ENCODE assay signal across 1 cellular context in the genomic region with DNA sequence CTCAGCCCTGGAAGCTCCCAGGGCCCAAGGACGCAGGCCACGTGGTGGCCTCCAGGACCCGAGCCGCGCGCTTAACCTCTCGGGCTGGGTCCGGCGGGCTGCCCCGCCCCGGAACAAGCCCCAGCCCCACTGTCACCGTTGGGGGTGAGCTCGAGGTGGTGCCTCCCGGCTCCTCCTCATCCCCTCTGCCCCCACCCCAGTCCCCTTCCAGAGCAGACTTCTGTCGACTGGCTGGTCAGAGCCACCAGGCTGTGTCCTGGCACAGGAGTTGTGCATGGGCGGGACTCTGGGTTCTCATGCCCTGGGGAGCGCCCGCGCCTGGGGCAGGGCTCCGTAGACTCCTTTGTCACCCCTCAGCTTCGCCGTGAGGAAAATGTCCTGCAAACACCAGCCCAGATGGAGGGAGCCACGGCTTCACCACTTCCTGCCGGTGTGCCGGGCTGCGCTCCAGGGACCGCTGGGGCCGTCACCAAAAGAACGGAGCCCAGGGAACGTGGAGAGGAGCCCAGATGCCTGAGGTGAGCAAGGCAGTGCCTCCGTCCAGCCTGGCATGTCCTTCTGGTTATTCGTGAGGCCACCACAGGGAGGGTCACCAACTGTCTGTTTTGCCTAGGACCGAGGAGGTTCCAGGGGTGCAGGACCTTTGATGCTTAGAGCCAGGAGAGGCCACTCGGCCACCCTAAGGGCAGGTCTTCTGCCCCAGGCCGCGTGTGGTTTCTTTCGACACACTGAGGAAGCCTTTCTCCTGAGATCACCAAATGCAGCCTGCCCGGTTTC.
TF ChIP-seq lines count a peak whose summit lies in the region.

No MANE protein-coding gene starts in this region.

TF ChIP-seq in HepG2, 621 proteins besides CTCF, POLR2A, EP300 and RAD21 (continued from another document and continues in another):
- TF ChIP-seq ZNF619 (CRISPR knock-in tag; IDR thresholded peaks at IDR 0.05), result no peak
- TF ChIP-seq HOXA9 (CRISPR knock-in tag; IDR thresholded peaks at IDR 0.05; ENCODE audit: borderline replicate concordance), result no peak
- TF ChIP-seq HES4 (CRISPR knock-in tag; IDR thresholded peaks at IDR 0.05; ENCODE audit: borderline replicate concordance), result 0 out of 2 replicates have a peak, but pooled peaks have one; percentile 23
- no peak for TF ChIP-seq EHMT2 (IDR thresholded peaks at IDR 0.05; ENCODE audit: borderline replicate concordance, low read depth, low read length)
- TF ChIP-seq, protein P1, sequence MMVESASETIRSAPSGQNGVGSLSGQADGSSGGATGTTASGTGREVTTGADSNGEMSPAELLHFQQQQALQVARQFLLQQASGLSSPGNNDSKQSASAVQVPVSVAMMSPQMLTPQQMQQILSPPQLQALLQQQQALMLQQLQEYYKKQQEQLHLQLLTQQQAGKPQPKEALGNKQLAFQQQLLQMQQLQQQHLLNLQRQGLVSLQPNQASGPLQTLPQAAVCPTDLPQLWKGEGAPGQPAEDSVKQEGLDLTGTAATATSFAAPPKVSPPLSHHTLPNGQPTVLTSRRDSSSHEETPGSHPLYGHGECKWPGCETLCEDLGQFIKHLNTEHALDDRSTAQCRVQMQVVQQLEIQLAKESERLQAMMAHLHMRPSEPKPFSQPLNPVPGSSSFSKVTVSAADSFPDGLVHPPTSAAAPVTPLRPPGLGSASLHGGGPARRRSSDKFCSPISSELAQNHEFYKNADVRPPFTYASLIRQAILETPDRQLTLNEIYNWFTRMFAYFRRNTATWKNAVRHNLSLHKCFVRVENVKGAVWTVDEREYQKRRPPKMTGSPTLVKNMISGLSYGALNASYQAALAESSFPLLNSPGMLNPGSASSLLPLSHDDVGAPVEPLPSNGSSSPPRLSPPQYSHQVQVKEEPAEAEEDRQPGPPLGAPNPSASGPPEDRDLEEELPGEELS (CRISPR knock-in tag; IDR thresholded peaks at IDR 0.05), result no peak; the same call in 1 of the 2 replicates
- 0 out of 2 replicates have a peak, but pooled peaks have one; percentile 13 for TF ChIP-seq PPARG (CRISPR knock-in tag; conservative IDR thresholded peaks at IDR 0.05)
- TF ChIP-seq SP1 (IDR thresholded peaks at IDR 0.05), result no peak
- TF ChIP-seq SP1 (CRISPR knock-in tag; IDR thresholded peaks at IDR 0.05), result no peak
- TF ChIP-seq YY1 (IDR thresholded peaks at IDR 0.05; ENCODE audit: insufficient read depth, insufficient replicate concordance, low read depth, low read length), result no peak
- no peak for TF ChIP-seq SRSF9 (IDR thresholded peaks at IDR 0.05; ENCODE audit: borderline replicate concordance, insufficient read depth, low read depth, low read length, poor library complexity, severe bottlenecking)
- TF ChIP-seq NFE2L2 (IDR thresholded peaks at IDR 0.05; ENCODE audit: low read length), result no peak
- TF ChIP-seq MIER3 (CRISPR knock-in tag; IDR thresholded peaks at IDR 0.05; ENCODE audit: borderline replicate concordance), result no peak
- TF ChIP-seq BRCA1 (CRISPR knock-in tag; IDR thresholded peaks at IDR 0.05), result no peak
- peak; percentile 58; the same call in 1 of the 2 replicates for TF ChIP-seq ZNF263 (CRISPR knock-in tag; IDR thresholded peaks at IDR 0.05)
- TF ChIP-seq TRIM24 (CRISPR knock-in tag; IDR thresholded peaks at IDR 0.05), result no peak
- TF ChIP-seq HDAC6 (IDR thresholded peaks at IDR 0.05; ENCODE audit: low read depth, low read length), result no peak
- TF ChIP-seq SNAPC2 (CRISPR knock-in tag; IDR thresholded peaks at IDR 0.05), result 0 out of 2 replicates have a peak, but pooled peaks have one; percentile 34
- TF ChIP-seq SIN3A (IDR thresholded peaks at IDR 0.05; ENCODE audit: borderline replicate concordance, low read depth, low read length), result no peak; the same call in 1 of the 2 replicates
- TF ChIP-seq MAF1 (CRISPR knock-in tag; IDR thresholded peaks at IDR 0.05; ENCODE audit: borderline replicate concordance), result 0 out of 2 replicates have a peak, but pooled peaks have one; percentile 43
- no peak for TF ChIP-seq ZNF572 (CRISPR knock-in tag; IDR thresholded peaks at IDR 0.05)
- TF ChIP-seq KAT7 (CRISPR knock-in tag; IDR thresholded peaks at IDR 0.05; ENCODE audit: borderline replicate concordance), result 0 out of 2 replicates have a peak, but pooled peaks have one; percentile 20
- TF ChIP-seq, protein P2, sequence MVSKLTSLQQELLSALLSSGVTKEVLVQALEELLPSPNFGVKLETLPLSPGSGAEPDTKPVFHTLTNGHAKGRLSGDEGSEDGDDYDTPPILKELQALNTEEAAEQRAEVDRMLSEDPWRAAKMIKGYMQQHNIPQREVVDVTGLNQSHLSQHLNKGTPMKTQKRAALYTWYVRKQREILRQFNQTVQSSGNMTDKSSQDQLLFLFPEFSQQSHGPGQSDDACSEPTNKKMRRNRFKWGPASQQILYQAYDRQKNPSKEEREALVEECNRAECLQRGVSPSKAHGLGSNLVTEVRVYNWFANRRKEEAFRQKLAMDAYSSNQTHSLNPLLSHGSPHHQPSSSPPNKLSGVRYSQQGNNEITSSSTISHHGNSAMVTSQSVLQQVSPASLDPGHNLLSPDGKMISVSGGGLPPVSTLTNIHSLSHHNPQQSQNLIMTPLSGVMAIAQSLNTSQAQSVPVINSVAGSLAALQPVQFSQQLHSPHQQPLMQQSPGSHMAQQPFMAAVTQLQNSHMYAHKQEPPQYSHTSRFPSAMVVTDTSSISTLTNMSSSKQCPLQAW (CRISPR knock-in tag; IDR thresholded peaks at IDR 0.05), result no peak
- TF ChIP-seq PAWR (CRISPR knock-in tag; IDR thresholded peaks at IDR 0.05; ENCODE audit: borderline replicate concordance), result no peak
- TF ChIP-seq, protein P3, sequence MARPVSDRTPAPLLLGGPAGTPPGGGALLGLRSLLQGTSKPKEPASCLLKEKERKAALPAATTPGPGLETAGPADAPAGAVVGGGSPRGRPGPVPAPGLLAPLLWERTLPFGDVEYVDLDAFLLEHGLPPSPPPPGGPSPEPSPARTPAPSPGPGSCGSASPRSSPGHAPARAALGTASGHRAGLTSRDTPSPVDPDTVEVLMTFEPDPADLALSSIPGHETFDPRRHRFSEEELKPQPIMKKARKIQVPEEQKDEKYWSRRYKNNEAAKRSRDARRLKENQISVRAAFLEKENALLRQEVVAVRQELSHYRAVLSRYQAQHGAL (CRISPR knock-in tag; IDR thresholded peaks at IDR 0.05; ENCODE audit: not compliant biosample characterization), result peak; percentile 15
- 0 out of 2 replicates have a peak, but pooled peaks have one; percentile 19 for TF ChIP-seq TGIF2 (CRISPR knock-in tag; IDR thresholded peaks at IDR 0.05)
- TF ChIP-seq, protein P4, sequence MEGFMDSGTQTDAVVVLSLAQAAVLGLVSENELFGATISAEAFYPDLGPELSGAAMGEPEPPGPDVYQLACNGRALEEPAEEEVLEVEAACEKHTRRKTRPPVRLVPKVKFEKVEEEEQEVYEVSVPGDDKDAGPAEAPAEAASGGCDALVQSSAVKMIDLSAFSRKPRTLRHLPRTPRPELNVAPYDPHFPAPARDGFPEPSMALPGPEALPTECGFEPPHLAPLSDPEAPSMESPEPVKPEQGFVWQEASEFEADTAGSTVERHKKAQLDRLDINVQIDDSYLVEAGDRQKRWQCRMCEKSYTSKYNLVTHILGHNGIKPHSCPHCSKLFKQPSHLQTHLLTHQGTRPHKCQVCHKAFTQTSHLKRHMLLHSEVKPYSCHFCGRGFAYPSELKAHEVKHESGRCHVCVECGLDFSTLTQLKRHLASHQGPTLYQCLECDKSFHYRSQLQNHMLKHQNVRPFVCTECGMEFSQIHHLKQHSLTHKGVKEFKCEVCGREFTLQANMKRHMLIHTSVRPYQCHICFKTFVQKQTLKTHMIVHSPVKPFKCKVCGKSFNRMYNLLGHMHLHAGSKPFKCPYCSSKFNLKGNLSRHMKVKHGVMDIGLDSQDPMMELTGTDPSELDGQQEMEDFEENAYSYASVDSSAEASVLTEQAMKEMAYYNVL (CRISPR knock-in tag; IDR thresholded peaks at IDR 0.05; ENCODE audit: borderline replicate concordance), result peak; percentile 30; the same call in 1 of the 2 replicates
- TF ChIP-seq, protein P5, sequence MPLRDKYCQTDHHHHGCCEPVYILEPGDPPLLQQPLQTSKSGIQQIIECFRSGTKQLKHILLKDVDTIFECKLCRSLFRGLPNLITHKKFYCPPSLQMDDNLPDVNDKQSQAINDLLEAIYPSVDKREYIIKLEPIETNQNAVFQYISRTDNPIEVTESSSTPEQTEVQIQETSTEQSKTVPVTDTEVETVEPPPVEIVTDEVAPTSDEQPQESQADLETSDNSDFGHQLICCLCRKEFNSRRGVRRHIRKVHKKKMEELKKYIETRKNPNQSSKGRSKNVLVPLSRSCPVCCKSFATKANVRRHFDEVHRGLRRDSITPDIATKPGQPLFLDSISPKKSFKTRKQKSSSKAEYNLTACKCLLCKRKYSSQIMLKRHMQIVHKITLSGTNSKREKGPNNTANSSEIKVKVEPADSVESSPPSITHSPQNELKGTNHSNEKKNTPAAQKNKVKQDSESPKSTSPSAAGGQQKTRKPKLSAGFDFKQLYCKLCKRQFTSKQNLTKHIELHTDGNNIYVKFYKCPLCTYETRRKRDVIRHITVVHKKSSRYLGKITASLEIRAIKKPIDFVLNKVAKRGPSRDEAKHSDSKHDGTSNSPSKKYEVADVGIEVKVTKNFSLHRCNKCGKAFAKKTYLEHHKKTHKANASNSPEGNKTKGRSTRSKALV (CRISPR knock-in tag; IDR thresholded peaks at IDR 0.05), result peak; percentile 78; the same call in 1 of the 2 replicates
- TF ChIP-seq ZFY (CRISPR knock-in tag; IDR thresholded peaks at IDR 0.05), result peak; percentile 75
- TF ChIP-seq, protein P6, sequence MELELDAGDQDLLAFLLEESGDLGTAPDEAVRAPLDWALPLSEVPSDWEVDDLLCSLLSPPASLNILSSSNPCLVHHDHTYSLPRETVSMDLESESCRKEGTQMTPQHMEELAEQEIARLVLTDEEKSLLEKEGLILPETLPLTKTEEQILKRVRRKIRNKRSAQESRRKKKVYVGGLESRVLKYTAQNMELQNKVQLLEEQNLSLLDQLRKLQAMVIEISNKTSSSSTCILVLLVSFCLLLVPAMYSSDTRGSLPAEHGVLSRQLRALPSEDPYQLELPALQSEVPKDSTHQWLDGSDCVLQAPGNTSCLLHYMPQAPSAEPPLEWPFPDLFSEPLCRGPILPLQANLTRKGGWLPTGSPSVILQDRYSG (CRISPR knock-in tag; IDR thresholded peaks at IDR 0.05), result no peak
- TF ChIP-seq ZIK1 (CRISPR knock-in tag; IDR thresholded peaks at IDR 0.05; ENCODE audit: borderline replicate concordance, low read depth), result no peak
- TF ChIP-seq HOXA5 (CRISPR knock-in tag; IDR thresholded peaks at IDR 0.05), result no peak; the same call in 1 of the 2 replicates
- TF ChIP-seq THAP11 (CRISPR knock-in tag; IDR thresholded peaks at IDR 0.05), result peak; percentile 52
- TF ChIP-seq MIXL1 (CRISPR knock-in tag; IDR thresholded peaks at IDR 0.05), result no peak
- peak; percentile 38; the same call in 1 of the 2 replicates for TF ChIP-seq REPIN1 (CRISPR knock-in tag; IDR thresholded peaks at IDR 0.05; ENCODE audit: borderline replicate concordance, low read depth)
- TF ChIP-seq MED13 (CRISPR knock-in tag; IDR thresholded peaks at IDR 0.05), result no peak
- no peak for TF ChIP-seq ZNF282 (IDR thresholded peaks at IDR 0.05; ENCODE audit: partially characterized antibody)
- peak; percentile 15; the same call in 1 of the 2 replicates for TF ChIP-seq ZNF768 (CRISPR knock-in tag; IDR thresholded peaks at IDR 0.05)
- TF ChIP-seq, protein P7, sequence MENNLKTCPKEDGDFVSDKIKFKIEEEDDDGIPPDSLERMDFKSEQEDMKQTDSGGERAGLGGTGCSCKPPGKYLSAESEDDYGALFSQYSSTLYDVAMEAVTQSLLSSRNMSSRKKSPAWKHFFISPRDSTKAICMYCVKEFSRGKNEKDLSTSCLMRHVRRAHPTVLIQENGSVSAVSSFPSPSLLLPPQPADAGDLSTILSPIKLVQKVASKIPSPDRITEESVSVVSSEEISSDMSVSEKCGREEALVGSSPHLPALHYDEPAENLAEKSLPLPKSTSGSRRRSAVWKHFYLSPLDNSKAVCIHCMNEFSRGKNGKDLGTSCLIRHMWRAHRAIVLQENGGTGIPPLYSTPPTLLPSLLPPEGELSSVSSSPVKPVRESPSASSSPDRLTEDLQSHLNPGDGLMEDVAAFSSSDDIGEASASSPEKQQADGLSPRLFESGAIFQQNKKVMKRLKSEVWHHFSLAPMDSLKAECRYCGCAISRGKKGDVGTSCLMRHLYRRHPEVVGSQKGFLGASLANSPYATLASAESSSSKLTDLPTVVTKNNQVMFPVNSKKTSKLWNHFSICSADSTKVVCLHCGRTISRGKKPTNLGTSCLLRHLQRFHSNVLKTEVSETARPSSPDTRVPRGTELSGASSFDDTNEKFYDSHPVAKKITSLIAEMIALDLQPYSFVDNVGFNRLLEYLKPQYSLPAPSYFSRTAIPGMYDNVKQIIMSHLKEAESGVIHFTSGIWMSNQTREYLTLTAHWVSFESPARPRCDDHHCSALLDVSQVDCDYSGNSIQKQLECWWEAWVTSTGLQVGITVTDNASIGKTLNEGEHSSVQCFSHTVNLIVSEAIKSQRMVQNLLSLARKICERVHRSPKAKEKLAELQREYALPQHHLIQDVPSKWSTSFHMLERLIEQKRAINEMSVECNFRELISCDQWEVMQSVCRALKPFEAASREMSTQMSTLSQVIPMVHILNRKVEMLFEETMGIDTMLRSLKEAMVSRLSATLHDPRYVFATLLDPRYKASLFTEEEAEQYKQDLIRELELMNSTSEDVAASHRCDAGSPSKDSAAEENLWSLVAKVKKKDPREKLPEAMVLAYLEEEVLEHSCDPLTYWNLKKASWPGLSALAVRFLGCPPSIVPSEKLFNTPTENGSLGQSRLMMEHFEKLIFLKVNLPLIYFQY (CRISPR knock-in tag; IDR thresholded peaks at IDR 0.05; ENCODE audit: borderline replicate concordance), result peak; percentile 86; the same call in 1 of the 2 replicates
- TF ChIP-seq RBM22 (optimal IDR thresholded peaks at IDR 0.05; ENCODE audit: low read length), result no peak
- TF ChIP-seq ZNF24 (IDR thresholded peaks at IDR 0.05), result no peak
- TF ChIP-seq JUND (CRISPR knock-in tag; IDR thresholded peaks at IDR 0.05), result no peak
- TF ChIP-seq, protein P8, sequence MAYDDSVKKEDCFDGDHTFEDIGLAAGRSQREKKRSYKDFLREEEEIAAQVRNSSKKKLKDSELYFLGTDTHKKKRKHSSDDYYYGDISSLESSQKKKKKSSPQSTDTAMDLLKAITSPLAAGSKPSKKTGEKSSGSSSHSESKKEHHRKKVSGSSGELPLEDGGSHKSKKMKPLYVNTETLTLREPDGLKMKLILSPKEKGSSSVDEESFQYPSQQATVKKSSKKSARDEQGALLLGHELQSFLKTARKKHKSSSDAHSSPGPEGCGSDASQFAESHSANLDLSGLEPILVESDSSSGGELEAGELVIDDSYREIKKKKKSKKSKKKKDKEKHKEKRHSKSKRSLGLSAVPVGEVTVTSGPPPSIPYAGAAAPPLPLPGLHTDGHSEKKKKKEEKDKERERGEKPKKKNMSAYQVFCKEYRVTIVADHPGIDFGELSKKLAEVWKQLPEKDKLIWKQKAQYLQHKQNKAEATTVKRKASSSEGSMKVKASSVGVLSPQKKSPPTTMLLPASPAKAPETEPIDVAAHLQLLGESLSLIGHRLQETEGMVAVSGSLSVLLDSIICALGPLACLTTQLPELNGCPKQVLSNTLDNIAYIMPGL (CRISPR knock-in tag; IDR thresholded peaks at IDR 0.05; ENCODE audit: borderline replicate concordance in 1 of 2, low read depth in 1 of 2), result no peak
- TF ChIP-seq, protein P9, sequence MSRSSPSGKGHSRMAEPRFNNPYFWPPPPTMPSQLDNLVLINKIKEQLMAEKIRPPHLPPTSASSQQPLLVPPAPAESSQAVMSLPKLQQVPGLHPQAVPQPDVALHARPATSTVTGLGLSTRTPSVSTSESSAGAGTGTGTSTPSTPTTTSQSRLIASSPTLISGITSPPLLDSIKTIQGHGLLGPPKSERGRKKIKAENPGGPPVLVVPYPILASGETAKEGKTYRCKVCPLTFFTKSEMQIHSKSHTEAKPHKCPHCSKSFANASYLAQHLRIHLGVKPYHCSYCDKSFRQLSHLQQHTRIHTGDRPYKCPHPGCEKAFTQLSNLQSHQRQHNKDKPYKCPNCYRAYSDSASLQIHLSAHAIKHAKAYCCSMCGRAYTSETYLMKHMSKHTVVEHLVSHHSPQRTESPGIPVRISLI (CRISPR knock-in tag; IDR thresholded peaks at IDR 0.05; ENCODE audit: borderline replicate concordance), result no peak
- no peak for TF ChIP-seq ZNF713 (CRISPR knock-in tag; IDR thresholded peaks at IDR 0.05)
